20 cellular contexts compared by ENCODE assay signal in genomic region chr12:122757568-122757967, GRCh38. TPM values are rescaled to one million over a fixed set of nuclear protein-coding genes. Genes with fewer than 3 reads are reported as not detected.
"Had no signal": no experiment of that assay in that cellular context is flagged by ENCODE, and none has a peak within 500 bp of the region (broad histone marks: within the 10 kb centered on the region; RNA-seq: fewer than 3 reads in every experiment).

No MANE protein-coding gene starts in this region.

- ATAC-seq: body of pancreas; stimulated activated effector memory CD8-positive, alpha-beta T cell treated with anti-CD3 and anti-CD28 coated beads, Interleukin-12 subunit alpha, Interleukin-12 subunit beta, amount 100 ng/mL, for 72 hours had no signal

- H3K27ac Mint-ChIP-seq: activated CD4-positive, alpha-beta memory T cell treated with anti-CD3 and anti-CD28 coated beads for 36 hours had no signal

- DNase-seq: activated CD4-positive, alpha-beta memory T cell treated with anti-CD3 and anti-CD28 coated beads for 36 hours; activated CD4-positive, alpha-beta T cell treated with anti-CD3 and anti-CD28 coated beads for 1 hour; activated CD8-positive, alpha-beta memory T cell treated with anti-CD3 and anti-CD28 coated beads, Interleukin-2, amount 50 U/mL, for 48 hours; activated naive CD4-positive, alpha-beta T cell treated with anti-CD3 and anti-CD28 coated beads, Interleukin-2, amount 50 U/mL, for 16 hours; amygdala; body of pancreas; caudate nucleus; esophagus squamous epithelium; glutamatergic neuron; immature natural killer cell; mesendoderm; sigmoid colon; stimulated activated CD4-positive, alpha-beta T cell treated with anti-CD3 and anti-CD28 coated beads, Interleukin-2, amount 100 ng/mL, for 24 hours had no signal

- H3K4me3 Mint-ChIP-seq: activated CD4-positive, alpha-beta memory T cell treated with anti-CD3 and anti-CD28 coated beads for 36 hours; immature natural killer cell; stimulated activated effector memory CD8-positive, alpha-beta T cell treated with anti-CD3 and anti-CD28 coated beads, Interleukin-12 subunit alpha, Interleukin-12 subunit beta, amount 100 ng/mL, for 72 hours had no signal

- H3K4me3 ChIP-seq: body of pancreas, esophagus squamous epithelium, sigmoid colon had no signal

- H3K27me3 Mint-ChIP-seq: activated CD4-positive, alpha-beta memory T cell treated with anti-CD3 and anti-CD28 coated beads for 36 hours had no signal

- H3K27ac ChIP-seq: body of pancreas, esophagus squamous epithelium, sigmoid colon, VCaP had no signal

- H3K9me3 Mint-ChIP-seq: activated CD4-positive, alpha-beta memory T cell treated with anti-CD3 and anti-CD28 coated beads for 36 hours; immature natural killer cell; stimulated activated effector memory CD8-positive, alpha-beta T cell treated with anti-CD3 and anti-CD28 coated beads, Interleukin-12 subunit alpha, Interleukin-12 subunit beta, amount 100 ng/mL, for 72 hours had no signal

RNA-seq across cellular contexts. Expression of gene CCDC62, which starts 16.8 kb away (rescaled TPM):
- total RNA-seq: body of pancreas had no signal

RNA-seq across cellular contexts. Expression of gene HCAR1, which starts 26.9 kb away (rescaled TPM):
- polyA plus RNA-seq: immature natural killer cell, neural cell had no signal

RNA-seq across cellular contexts. Expression of gene HCAR3, which starts 41.0 kb away (rescaled TPM):
- total RNA-seq: fibroblast of villous mesenchyme, osteoblast, pulmonary artery endothelial cell had no signal
- polyA plus RNA-seq: immature natural killer cell, neural cell had no signal

RNA-seq across cellular contexts. Expression of gene HCAR2, which starts 54.4 kb away (rescaled TPM):
- total RNA-seq: activated CD4-positive, alpha-beta memory T cell treated with anti-CD3 and anti-CD28 coated beads for 36 hours; body of pancreas; osteoblast; pulmonary artery endothelial cell; T-helper 2 cell treated with Interferon-gamma antibody and Interleukin-4, amounts not matched to agents 100 ng/mL and 5 ng/mL, for 36 hours had no signal
- polyA plus RNA-seq: immature natural killer cell, neural cell had no signal
